In genomic region chr3:6605245-6605644, GRCh38 we compare ENCODE assay signal across 19 cellular contexts.
"Had no signal": no experiment of that assay in that cellular context is flagged by ENCODE, and none has a peak within 500 bp of the region (broad histone marks: within the 10 kb centered on the region; RNA-seq: fewer than 3 reads in every experiment).

No MANE protein-coding gene starts in this region.

- H3K27ac ChIP-seq: body of pancreas, esophagus muscularis mucosa, hepatocyte, pancreas, sigmoid colon, spleen, suprapubic skin, VCaP had no signal

- FAIRE-seq: colon, pancreas had no signal

- DNase-seq: activated CD4-positive, alpha-beta memory T cell treated with anti-CD3 and anti-CD28 coated beads, Interleukin-2, amount 10 ng/mL, durations not matched to agents 7 days and 5 days; activated effector memory CD4-positive, alpha-beta T cell treated with Interleukin-2 at 50 U/mL for 16 hours; activated T-cell treated with anti-CD3 and anti-CD28 coated beads, Interleukin-2, amount 50 U/mL, for 24 hours; body of pancreas; caudate nucleus; islet precursor cell; naive B cell; pancreas; sigmoid colon; spleen had no signal

- H3K9me3 Mint-ChIP-seq: activated T-cell treated with anti-CD3 and anti-CD28 coated beads, Interleukin-2, amount 50 U/mL, for 24 hours; type B pancreatic cell had no signal

- H3K27me3 Mint-ChIP-seq: activated CD4-positive, alpha-beta memory T cell treated with anti-CD3 and anti-CD28 coated beads, Interleukin-2, amount 10 ng/mL, durations not matched to agents 7 days and 5 days; activated naive CD4-positive, alpha-beta T cell treated with anti-CD3 and anti-CD28 coated beads, Interleukin-2, amount 50 U/mL, for 24 hours; activated T-cell treated with anti-CD3 and anti-CD28 coated beads, Interleukin-2, amount 50 U/mL, for 24 hours; naive B cell; stimulated activated naive CD8-positive, alpha-beta T cell treated with anti-CD3 and anti-CD28 coated beads, Interleukin-15, Interleukin-2, amounts not matched to agents 100 ng/mL and 50 ng/mL, for 24 hours; type B pancreatic cell had no signal

- H3K36me3 ChIP-seq: esophagus muscularis mucosa, pancreas, sigmoid colon, spleen, suprapubic skin had no signal

- H2AFZ ChIP-seq: hepatocyte had no signal

- H3K79me2 ChIP-seq: hepatocyte had no signal

- H3K4me1 ChIP-seq: body of pancreas, esophagus muscularis mucosa, pancreas, sigmoid colon, spleen, suprapubic skin had no signal

- H3K36me3 Mint-ChIP-seq: activated naive CD4-positive, alpha-beta T cell treated with anti-CD3 and anti-CD28 coated beads, Interleukin-2, amount 50 U/mL, for 24 hours; naive B cell; type B pancreatic cell had no signal

- H3K4me1 Mint-ChIP-seq: activated CD4-positive, alpha-beta memory T cell treated with anti-CD3 and anti-CD28 coated beads, Interleukin-2, amount 10 ng/mL, durations not matched to agents 7 days and 5 days; activated naive CD4-positive, alpha-beta T cell treated with anti-CD3 and anti-CD28 coated beads, Interleukin-2, amount 50 U/mL, for 24 hours had no signal

- H3K9me3 ChIP-seq: body of pancreas, esophagus muscularis mucosa, pancreas, sigmoid colon, suprapubic skin had no signal

- H3K4me2 ChIP-seq: hepatocyte had no signal

- H3K4me3 ChIP-seq: body of pancreas, esophagus muscularis mucosa, hepatocyte, lung, pancreas, sigmoid colon, spleen, suprapubic skin had no signal

- H3K27ac Mint-ChIP-seq: activated CD4-positive, alpha-beta memory T cell treated with anti-CD3 and anti-CD28 coated beads, Interleukin-2, amount 10 ng/mL, durations not matched to agents 7 days and 5 days; activated naive CD4-positive, alpha-beta T cell treated with anti-CD3 and anti-CD28 coated beads, Interleukin-2, amount 50 U/mL, for 24 hours; activated T-cell treated with anti-CD3 and anti-CD28 coated beads, Interleukin-2, amount 50 U/mL, for 24 hours; naive B cell; stimulated activated naive CD8-positive, alpha-beta T cell treated with anti-CD3 and anti-CD28 coated beads, Interleukin-15, Interleukin-2, amounts not matched to agents 100 ng/mL and 50 ng/mL, for 24 hours; type B pancreatic cell had no signal

- H3K4me3 Mint-ChIP-seq: activated CD4-positive, alpha-beta memory T cell treated with anti-CD3 and anti-CD28 coated beads, Interleukin-2, amount 10 ng/mL, durations not matched to agents 7 days and 5 days; activated naive CD4-positive, alpha-beta T cell treated with anti-CD3 and anti-CD28 coated beads, Interleukin-2, amount 50 U/mL, for 24 hours; activated T-cell treated with anti-CD3 and anti-CD28 coated beads, Interleukin-2, amount 50 U/mL, for 24 hours; naive B cell; stimulated activated naive CD8-positive, alpha-beta T cell treated with anti-CD3 and anti-CD28 coated beads, Interleukin-15, Interleukin-2, amounts not matched to agents 100 ng/mL and 50 ng/mL, for 24 hours; type B pancreatic cell had no signal

- H3K27me3 ChIP-seq: body of pancreas, esophagus muscularis mucosa, hepatocyte, pancreas, sigmoid colon, spleen, suprapubic skin had no signal

- ATAC-seq: body of pancreas, pancreas had no signal
